In genomic region chr7:2880882-2881281, GRCh38 we compare ENCODE assay signal across 11 cellular contexts.
"Had no signal": no experiment of that assay in that cellular context is flagged by ENCODE, and none has a peak within 500 bp of the region (broad histone marks: within the 10 kb centered on the region; RNA-seq: fewer than 3 reads in every experiment).

No MANE protein-coding gene starts in this region.

- H3K9me3 ChIP-seq: adrenal gland, gastrocnemius medialis, right atrium auricular region, thyroid gland had no signal

- H3K4me3 Mint-ChIP-seq: activated naive CD4-positive, alpha-beta T cell treated with anti-CD3 and anti-CD28 coated beads, Interleukin-2, amount 10 ng/mL, durations not matched to agents 7 days and 5 days; stimulated activated effector memory CD8-positive, alpha-beta T cell treated with anti-CD3 and anti-CD28 coated beads, Interleukin-12 subunit alpha, Interleukin-12 subunit beta, amount 100 ng/mL, for 72 hours had no signal

- H3K27ac ChIP-seq: adrenal gland, gastrocnemius medialis, right atrium auricular region, thyroid gland had no signal

- H3K4me2 ChIP-seq: smooth muscle cell had no signal

- DNase-seq: activated CD4-positive, CD25-positive, alpha-beta regulatory T cell; activated naive CD4-positive, alpha-beta T cell treated with anti-CD3 and anti-CD28 coated beads, Interleukin-2, amount 10 ng/mL, durations not matched to agents 7 days and 5 days; adrenal gland; gastrocnemius medialis; kidney glomerular epithelial cell; posterior cingulate gyrus; thyroid gland had no signal

- H3K36me3 ChIP-seq: adrenal gland, gastrocnemius medialis, right atrium auricular region, thyroid gland had no signal

- H3K4me1 ChIP-seq: adrenal gland, gastrocnemius medialis, right atrium auricular region, thyroid gland had no signal

- H3K27me3 ChIP-seq: adrenal gland, right atrium auricular region, thyroid gland had no signal

- H3K4me3 ChIP-seq: adrenal gland, gastrocnemius medialis, right atrium auricular region, smooth muscle cell, thyroid gland had no signal

- H3K9me3 Mint-ChIP-seq: activated naive CD4-positive, alpha-beta T cell treated with anti-CD3 and anti-CD28 coated beads, Interleukin-2, amount 10 ng/mL, durations not matched to agents 7 days and 5 days; activated T-helper 2 cell treated with anti-CD3 and anti-CD28 coated beads, Interferon-gamma antibody, Interleukin-2, Interleukin-4, amounts not matched to agents 10 μg/mL and 5 μg/mL and 100 μg/mL, durations not matched to agents 14 hours and 24 hours and 36 hours; stimulated activated effector memory CD8-positive, alpha-beta T cell treated with anti-CD3 and anti-CD28 coated beads, Interleukin-12 subunit alpha, Interleukin-12 subunit beta, amount 100 ng/mL, for 72 hours had no signal

- H3K36me3 Mint-ChIP-seq: activated naive CD4-positive, alpha-beta T cell treated with anti-CD3 and anti-CD28 coated beads, Interleukin-2, amount 10 ng/mL, durations not matched to agents 7 days and 5 days; stimulated activated effector memory CD8-positive, alpha-beta T cell treated with anti-CD3 and anti-CD28 coated beads, Interleukin-12 subunit alpha, Interleukin-12 subunit beta, amount 100 ng/mL, for 72 hours had no signal

- ATAC-seq: gastrocnemius medialis; stimulated activated effector memory CD8-positive, alpha-beta T cell treated with anti-CD3 and anti-CD28 coated beads, Interleukin-12 subunit alpha, Interleukin-12 subunit beta, amount 100 ng/mL, for 72 hours had no signal

- H3K27ac Mint-ChIP-seq: activated naive CD4-positive, alpha-beta T cell treated with anti-CD3 and anti-CD28 coated beads, Interleukin-2, amount 10 ng/mL, durations not matched to agents 7 days and 5 days; activated T-helper 2 cell treated with anti-CD3 and anti-CD28 coated beads, Interferon-gamma antibody, Interleukin-2, Interleukin-4, amounts not matched to agents 10 μg/mL and 5 μg/mL and 100 μg/mL, durations not matched to agents 14 hours and 24 hours and 36 hours; stimulated activated effector memory CD8-positive, alpha-beta T cell treated with anti-CD3 and anti-CD28 coated beads, Interleukin-12 subunit alpha, Interleukin-12 subunit beta, amount 100 ng/mL, for 72 hours had no signal
